16 cellular contexts compared by ENCODE assay signal in the genomic region with DNA sequence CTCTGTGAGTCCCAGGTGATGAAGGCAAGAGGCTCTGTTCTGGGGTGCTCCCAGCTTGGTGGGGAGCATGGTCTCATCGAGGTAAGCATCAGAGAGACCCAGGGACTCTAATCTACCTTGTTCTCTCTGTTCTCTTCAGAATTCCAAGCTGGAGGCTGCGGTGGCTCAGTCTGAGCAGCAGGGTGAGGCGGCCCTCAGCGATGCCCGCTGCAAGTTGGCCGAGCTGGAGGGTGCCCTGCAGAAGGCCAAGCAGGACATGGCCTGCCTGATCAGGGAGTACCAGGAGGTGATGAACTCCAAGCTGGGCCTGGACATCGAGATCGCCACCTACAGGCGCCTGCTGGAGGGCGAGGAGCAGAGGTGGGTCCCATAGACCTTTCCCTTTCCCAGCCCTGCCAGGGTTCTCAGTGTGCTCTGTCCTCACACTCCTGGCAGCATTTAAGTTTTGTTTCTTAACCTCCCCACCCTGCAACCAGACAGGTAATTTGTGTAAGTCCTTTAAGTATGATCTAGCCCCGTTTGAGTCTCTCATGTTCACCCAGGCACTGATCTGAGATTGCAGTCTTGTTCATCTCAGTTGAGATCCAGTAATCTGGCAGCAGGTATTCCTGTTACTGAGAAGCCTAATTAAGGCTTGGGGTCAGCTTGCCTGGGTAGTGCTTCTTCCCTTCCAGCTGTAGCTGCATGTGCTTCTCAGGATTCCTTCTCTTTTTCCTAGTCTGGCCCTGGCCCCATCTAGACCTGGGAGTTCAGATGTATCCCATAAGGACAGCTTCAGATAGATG. TPM values are rescaled to one million over a fixed set of nuclear protein-coding genes. Genes with fewer than 3 reads are reported as not detected.
A peak's percentile ranks its signal among the peaks of the same experiment; 100 is the strongest.
DNase-seq lines count a peak whose midpoint lies in the region; ATAC-seq, FAIRE-seq and TF ChIP-seq lines count a peak whose summit lies in the region.
"Had no signal": no experiment of that assay in that cellular context is flagged by ENCODE, and none has a peak within 500 bp of the region (broad histone marks: within the 10 kb centered on the region; RNA-seq: fewer than 3 reads in every experiment).

No MANE protein-coding gene starts in this region.

- no peak overlapping the region for H2BK120ac ChIP-seq in neuronal stem cell (ENCODE audit: low read depth, low read length)

- H3K27me3 ChIP-seq in K562 (ENCODE audit: control insufficient read depth in 2 of 2, insufficient read depth in 2 of 2, low read length in 2 of 2) (peaks cover 18 to 42% of the 10 kb centered on the region in 2 experiments; a peak in 4 of 5 replicates), neuronal stem cell (ENCODE audit: control insufficient read depth in 3 of 3, insufficient read depth in 3 of 3, low read depth in 1 of 3, low read length in 3 of 3) (peaks cover 0 to 50% (median 29%) of the 10 kb centered on the region in 3 experiments)

- H3K4me1 ChIP-seq in K562 (replicated peaks in 1 of 2; ENCODE audit: control insufficient read depth in 2 of 2, insufficient read depth in 2 of 2, low read length in 2 of 2) (peaks cover 0 to 8% of the 10 kb centered on the region in 2 experiments; a peak in 2 of 5 replicates), neuronal stem cell (ENCODE audit: control insufficient read depth in 2 of 2, insufficient read depth in 1 of 2, low read depth in 1 of 2, low read length in 2 of 2) (peaks cover 0 to 7% of the 10 kb centered on the region in 2 donors)
- H3K4me1 ChIP-seq: adrenal gland had no signal

- ATAC-seq in K562 = peak; percentile 65; the same call in 2 of the 3 replicates
- no peak for ATAC-seq in HG03354 (IDR thresholded peaks at IDR 0.05; ENCODE audit: poor library complexity, severe bottlenecking, unreplicated experiment)

- no peak overlapping the region for H2BK15ac ChIP-seq in neuronal stem cell (ENCODE audit: low read length)

- TF ChIP-seq POLR2A in K562 (conservative IDR thresholded peaks at IDR 0.05) = no peak

- H3K4me2 ChIP-seq in K562 (ENCODE audit: insufficient read depth, low read length) = no peak overlapping the region
- H3K4me2 ChIP-seq in neuronal stem cell (ENCODE audit: insufficient read depth, low read length, poor library complexity, severe bottlenecking) = no peak overlapping the region

- no peak overlapping the region for H3K18ac ChIP-seq in neuronal stem cell (ENCODE audit: low read length)

- H3K27me3 Mint-ChIP-seq in CD14-positive monocyte (ENCODE audit: low read depth in 3 of 3) (peaks cover 62 to 67% (median 66%) of the 10 kb centered on the region in 3 donors), HFFc6 (ENCODE audit: insufficient read depth) (peaks cover 22% of the 10 kb centered on the region)

- no peak overlapping the region for H3K27ac Mint-ChIP-seq in CD14-positive monocyte
- H3K27ac Mint-ChIP-seq in HFFc6 = no peak overlapping the region

- peaks cover 14% of the 10 kb centered on the region for H3K4me1 Mint-ChIP-seq in CD14-positive monocyte
- peaks cover 32% of the 10 kb centered on the region for H3K4me1 Mint-ChIP-seq in HFFc6 (ENCODE audit: low read depth)

- no peak overlapping the region for H2BK12ac ChIP-seq in neuronal stem cell (ENCODE audit: low read length)

- no peak for FAIRE-seq in K562 (lab: Jason Lieb, UNC)
- FAIRE-seq: endometrium, islet of Langerhans had no signal

- no peak overlapping the region for H3K23ac ChIP-seq in neuronal stem cell (ENCODE audit: low read depth, low read length, poor library complexity)

- POLR2A ChIA-PET in K562 (lab: Yijun Ruan, JAX) = interaction anchor here (0.6 kb wide), 1 partner anchor 590 kb away, joined by 4 read pairs; no protein-coding TSS in a partner anchor

- in situ Hi-C loops in K562 (cut with MboI) = no loop called here

- H3K4me3 ChIP-seq in K562 = no peak overlapping the region
- H3K4me3 ChIP-seq in neuronal stem cell (ENCODE audit: low read length in 2 of 2) = no peak overlapping the region
- H3K4me3 ChIP-seq: adrenal gland, suprapubic skin had no signal

- H3K36me3 ChIP-seq in K562 (ENCODE audit: control insufficient read depth, insufficient read depth, low read length) = no peaks in the 10 kb centered on the region
- H3K36me3 ChIP-seq in neuronal stem cell (replicated peaks in 1 of 2; ENCODE audit: control insufficient read depth in 2 of 2, insufficient read depth in 2 of 2, low read length in 2 of 2) = no peaks in the 10 kb centered on the region
- H3K36me3 ChIP-seq: adrenal gland, neutrophil, suprapubic skin had no signal

- H3K4ac ChIP-seq in neuronal stem cell (ENCODE audit: low read length) = no peak overlapping the region

- H3K79me2 ChIP-seq in K562 (ENCODE audit: control insufficient read depth, insufficient read depth, low read length) = no peaks in the 10 kb centered on the region

- TF ChIP-seq CTCF in CD14-positive monocyte (IDR thresholded peaks at IDR 0.05) (peak; percentile 44), HFFc6 (IDR thresholded peaks at IDR 0.05) (peak; percentile 70), K562 (IDR thresholded peaks at IDR 0.05 in 2 of 3, conservative IDR thresholded peaks at IDR 0.05 in 1 of 3; ENCODE audit: insufficient read depth in 2 of 3, low read depth in 1 of 3, low read length in 3 of 3) (peak in 2 of 3 experiments; percentile 16 to 19; a peak in 2 of 6 replicates)

- peak; percentile 21 to 45; a peak in 2 of 4 replicates for TF ChIP-seq RAD21 in K562 (CRISPR knock-in tag; conservative IDR thresholded peaks at IDR 0.05 in 1 of 2, IDR thresholded peaks at IDR 0.05 in 1 of 2)

- CTCF ChIA-PET in K562 (lab: Yijun Ruan, JAX; ENCODE audit: low intra/inter-chr PET ratio) = no interaction called here

- H4K20me1 ChIP-seq in K562 (replicated peaks; ENCODE audit: control insufficient read depth, insufficient read depth, low read length) = no peaks in the 10 kb centered on the region; the same call in 1 of the 2 replicates

- no peaks in the 10 kb centered on the region for H3K9me1 ChIP-seq in K562 (ENCODE audit: control insufficient read depth, insufficient read depth, low read length)

- H2AFZ ChIP-seq in K562 (ENCODE audit: low read depth, low read length) = no peak overlapping the region
- no peak overlapping the region for H2AFZ ChIP-seq in neuronal stem cell (ENCODE audit: low read length)

- intact Hi-C loops in CD14-positive monocyte (cut with micrococcal nuclease) (no loop called here), K562 (cut with micrococcal nuclease) (no loop called here)

- H3K9ac ChIP-seq in K562 (ENCODE audit: insufficient read depth in 1 of 2, low read depth in 2 of 2, low read length in 2 of 2) (no peak overlapping the region), neuronal stem cell (ENCODE audit: low read depth, low read length, poor library complexity) (no peak overlapping the region)

- H3K79me1 ChIP-seq in neuronal stem cell (ENCODE audit: low read depth, low read length) = no peaks in the 10 kb centered on the region

- WGBS in K562 (ENCODE audit: insufficient coverage, low coverage, missing lambda C conversion rate) = 0% methylated on average over 7 of the region's 11 CpGs
- no CpG with 5 or more reads among the region's 11 CpGs for WGBS in neuronal stem cell (ENCODE audit: extremely low coverage in 2 of 2, insufficient read length in 2 of 2, insufficient replicate concordance in 1 of 2), 2 donors

- H2BK5ac ChIP-seq in neuronal stem cell (ENCODE audit: low read length) = no peak overlapping the region

- no peak for TF ChIP-seq EP300 in K562 (IDR thresholded peaks at IDR 0.05; ENCODE audit: low read length)

- H3K27ac ChIP-seq in K562 (ENCODE audit: extremely low read depth, low read depth, low read length) (no peak overlapping the region), neuronal stem cell (replicated peaks; ENCODE audit: low read length) (no peak overlapping the region)
- H3K27ac ChIP-seq: adrenal gland, neutrophil, suprapubic skin had no signal

- no peak overlapping the region for H3K14ac ChIP-seq in neuronal stem cell (ENCODE audit: low read length)

- DNase-seq in CD14-positive monocyte (ENCODE audit: low spot score) = no peak
- no peak for DNase-seq in HFFc6
- no peak for DNase-seq in K562 (ENCODE audit: extremely low read depth in 1 of 4, low spot score in 3 of 4)
- peak; percentile 28 for DNase-seq in mesenteric fat pad (ENCODE audit: low spot score)
- DNase-seq in neuronal stem cell (ENCODE audit: low spot score) = no peak
- DNase-seq in RPMI8226 = no peak
- DNase-seq in hepatic stellate cell (ENCODE audit: low spot score) = no peak
- DNase-seq: adrenal gland, DMS79 treated with DMSO at 0.1 percent for 48 hours, Karpas-422, NCI-H510A had no signal

- BruUV-seq in K562 (replicated peaks; lab: Mats Ljungman, UMichigan) = no TSS peak

- no peak overlapping the region for H2AK5ac ChIP-seq in neuronal stem cell (ENCODE audit: low read depth, low read length)

- H3K9me3 ChIP-seq in K562 (replicated peaks; ENCODE audit: control insufficient read depth, insufficient read depth, low read depth, low read length) (no peaks in the 10 kb centered on the region), neuronal stem cell (replicated peaks in 1 of 2; ENCODE audit: control insufficient read depth in 2 of 2, insufficient read depth in 1 of 2, low read depth in 1 of 2, low read length in 2 of 2) (no peaks in the 10 kb centered on the region)
- H3K9me3 ChIP-seq: adrenal gland, neutrophil, suprapubic skin had no signal

- peak overlapping the region in 1 of 2 donors; percentile 33 for H3K4me3 Mint-ChIP-seq in CD14-positive monocyte
- no peak overlapping the region for H3K4me3 Mint-ChIP-seq in HFFc6

- H4K91ac ChIP-seq in neuronal stem cell (ENCODE audit: low read depth, low read length, poor library complexity) = no peak overlapping the region

- H3K36me3 Mint-ChIP-seq in CD14-positive monocyte = no peaks in the 10 kb centered on the region
- H3K36me3 Mint-ChIP-seq in HFFc6 (ENCODE audit: low read depth) = no peaks in the 10 kb centered on the region

- H4K8ac ChIP-seq in neuronal stem cell (ENCODE audit: low read depth, low read length) = no peak overlapping the region

- H3K9me3 Mint-ChIP-seq in CD14-positive monocyte (peaks cover 0 to 5% (median 0%) of the 10 kb centered on the region in 7 donors), HFFc6 (no peaks in the 10 kb centered on the region)

RNA-seq across cellular contexts. Expression of gene KRT81, which starts 14.8 kb away (rescaled TPM):
- not detected for polyA plus RNA-seq in CD14-positive monocyte
- under 1 TPM; 0.34 to 0.84 (median 0.70) TPM for total RNA-seq in HFFc6 (2021; fragmentation: NEBNext Ultra II Directional; extraction: Animal tissue kit (Norgen Biotek cat#: 25700))
- total RNA-seq in K562 (2011; cell fraction: chromatin; rRNA removed; ENCODE audit: low replicate concordance) = not detected in 2 replicates
- not detected in 2 replicates for total RNA-seq in K562 (2011; cell fraction: nucleolus; rRNA removed)
- not detected in 2 replicates for total RNA-seq in K562 (2011; cell fraction: nucleoplasm; rRNA removed)
- not detected in 2 replicates for total RNA-seq in K562 (2014; rRNA removed)
- not detected in 2 replicates for total RNA-seq in K562 (2014; rRNA removed; fragmentation: Illumina TruSeq; extraction: Trizol)
- not detected in 2 replicates for total RNA-seq in K562 (2015; rRNA removed; fragmentation: Illumina TruSeq; extraction: Trizol)
- 0.25 and 0.27 TPM in 2 replicates for total RNA-seq in K562 (2021)
- polyA plus RNA-seq in K562 (2011; rRNA removed) = not detected in 2 replicates
- not detected in 2 replicates for polyA plus RNA-seq in K562 (2011; cell fraction: cytosol; rRNA removed)
- not detected in 2 replicates for polyA plus RNA-seq in K562 (2011; cell fraction: nucleus; rRNA removed)
- polyA plus RNA-seq in K562 (2012) = 0.47 TPM in 1 of 2 replicates, not detected in the other
- not detected in 2 replicates for polyA plus RNA-seq in K562 (2014; fragmentation: Illumina TruSeq; extraction: Trizol)
- polyA plus RNA-seq in K562 (2014; fragmentation: Nextera tagmentation; extraction: Ambion mirVana) = not detected
- polyA plus RNA-seq in K562 (2014; rRNA removed) = not detected in 2 replicates
- polyA minus RNA-seq in K562 (2011; rRNA and poly(A)+ RNA removed) = not detected in 2 replicates
- polyA minus RNA-seq in K562 (2011; cell fraction: cytosol; rRNA and poly(A)+ RNA removed) = not detected in 2 replicates
- polyA minus RNA-seq in K562 (2011; cell fraction: nucleus; rRNA and poly(A)+ RNA removed) = not detected in 2 replicates
- total RNA-seq in mesenteric fat pad = not detected
- 0.03 TPM for polyA plus RNA-seq in neuronal stem cell (2013, experiment 1 of 2)
- not detected for polyA plus RNA-seq in neuronal stem cell (2013, experiment 2 of 2)
- polyA plus RNA-seq: adrenal gland had no signal

RNA-seq across cellular contexts. Expression of gene KRT83, which starts 15.1 kb away (rescaled TPM):
- not detected for polyA plus RNA-seq in CD14-positive monocyte
- total RNA-seq in HFFc6 (2021; fragmentation: NEBNext Ultra II Directional; extraction: Animal tissue kit (Norgen Biotek cat#: 25700)) = not detected
- not detected in 2 replicates for total RNA-seq in K562 (2011; cell fraction: chromatin; rRNA removed; ENCODE audit: low replicate concordance)
- not detected in 2 replicates for total RNA-seq in K562 (2011; cell fraction: nucleolus; rRNA removed)
- total RNA-seq in K562 (2011; cell fraction: nucleoplasm; rRNA removed) = not detected in 2 replicates
- total RNA-seq in K562 (2014; rRNA removed) = not detected in 2 replicates
- total RNA-seq in K562 (2014; rRNA removed; fragmentation: Illumina TruSeq; extraction: Trizol) = not detected in 2 replicates
- not detected in 2 replicates for total RNA-seq in K562 (2015; rRNA removed; fragmentation: Illumina TruSeq; extraction: Trizol)
- not detected in 2 replicates for total RNA-seq in K562 (2021)
- polyA plus RNA-seq in K562 (2011; rRNA removed) = not detected in 2 replicates
- polyA plus RNA-seq in K562 (2011; cell fraction: cytosol; rRNA removed) = not detected in 2 replicates
- polyA plus RNA-seq in K562 (2011; cell fraction: nucleus; rRNA removed) = not detected in 2 replicates
- polyA plus RNA-seq in K562 (2012) = not detected in 2 replicates
- not detected in 2 replicates for polyA plus RNA-seq in K562 (2014; fragmentation: Illumina TruSeq; extraction: Trizol)
- not detected for polyA plus RNA-seq in K562 (2014; fragmentation: Nextera tagmentation; extraction: Ambion mirVana)
- not detected in 2 replicates for polyA plus RNA-seq in K562 (2014; rRNA removed)
- not detected in 2 replicates for polyA minus RNA-seq in K562 (2011; rRNA and poly(A)+ RNA removed)
- not detected in 2 replicates for polyA minus RNA-seq in K562 (2011; cell fraction: cytosol; rRNA and poly(A)+ RNA removed)
- polyA minus RNA-seq in K562 (2011; cell fraction: nucleus; rRNA and poly(A)+ RNA removed) = not detected in 2 replicates
- total RNA-seq in mesenteric fat pad = not detected
- not detected for polyA plus RNA-seq in neuronal stem cell (2013, experiment 1 of 2)
- not detected for polyA plus RNA-seq in neuronal stem cell (2013, experiment 2 of 2)
- total RNA-seq: adrenal gland had no signal
- polyA plus RNA-seq: adrenal gland had no signal

RNA-seq across cellular contexts. Expression of gene KRT86, which starts 31.7 kb away (rescaled TPM):
- polyA plus RNA-seq in CD14-positive monocyte (not detected), K562 (2011; rRNA removed) (not detected in 2 replicates), K562 (2014; fragmentation: Illumina TruSeq; extraction: Trizol) (not detected in 2 replicates), K562 (2014; fragmentation: Nextera tagmentation; extraction: Ambion mirVana) (not detected), K562 (2014; rRNA removed) (not detected in 2 replicates)
- under 1 TPM in 5 of 6 experiments, not detected in 1; 0.15 to 0.26 (median 0.19) TPM for total RNA-seq in HFFc6 (2021; fragmentation: NEBNext Ultra II Directional; extraction: Animal tissue kit (Norgen Biotek cat#: 25700))
- total RNA-seq in K562 (2011; cell fraction: chromatin; rRNA removed; ENCODE audit: low replicate concordance) = not detected in 2 replicates
- not detected in 2 replicates for total RNA-seq in K562 (2011; cell fraction: nucleolus; rRNA removed)
- total RNA-seq in K562 (2011; cell fraction: nucleoplasm; rRNA removed) = not detected in 2 replicates
- total RNA-seq in K562 (2014; rRNA removed) (not detected in 2 replicates), K562 (2014; rRNA removed; fragmentation: Illumina TruSeq; extraction: Trizol) (not detected in 2 replicates), K562 (2015; rRNA removed; fragmentation: Illumina TruSeq; extraction: Trizol) (not detected in 2 replicates), K562 (2021) (not detected in 2 replicates), mesenteric fat pad (not detected)
- polyA plus RNA-seq in K562 (2011; cell fraction: cytosol; rRNA removed) = not detected in 2 replicates
- polyA plus RNA-seq in K562 (2011; cell fraction: nucleus; rRNA removed) = not detected in 2 replicates
- polyA plus RNA-seq in K562 (2012) = 0.14 TPM in 1 of 2 replicates, not detected in the other
- polyA minus RNA-seq in K562 (2011; rRNA and poly(A)+ RNA removed) = not detected in 2 replicates
- polyA minus RNA-seq in K562 (2011; cell fraction: cytosol; rRNA and poly(A)+ RNA removed) = not detected in 2 replicates
- not detected in 2 replicates for polyA minus RNA-seq in K562 (2011; cell fraction: nucleus; rRNA and poly(A)+ RNA removed)
- polyA plus RNA-seq in neuronal stem cell (2013, experiment 1 of 2) = 0.06 TPM
- 0.08 TPM for polyA plus RNA-seq in neuronal stem cell (2013, experiment 2 of 2)

Comparison
In these comparisons a context has a peak if more than half of its experiments do, and no peak if none do; other contexts are left out.
1. CTCF ChIP-seq: peak in every context shown above with its lines; median percentile 70 in HFFc6; 44 in CD14-positive monocyte; 18 in K562.